Comparison of ENCODE assay signal across 22 cellular contexts in the genomic region with DNA sequence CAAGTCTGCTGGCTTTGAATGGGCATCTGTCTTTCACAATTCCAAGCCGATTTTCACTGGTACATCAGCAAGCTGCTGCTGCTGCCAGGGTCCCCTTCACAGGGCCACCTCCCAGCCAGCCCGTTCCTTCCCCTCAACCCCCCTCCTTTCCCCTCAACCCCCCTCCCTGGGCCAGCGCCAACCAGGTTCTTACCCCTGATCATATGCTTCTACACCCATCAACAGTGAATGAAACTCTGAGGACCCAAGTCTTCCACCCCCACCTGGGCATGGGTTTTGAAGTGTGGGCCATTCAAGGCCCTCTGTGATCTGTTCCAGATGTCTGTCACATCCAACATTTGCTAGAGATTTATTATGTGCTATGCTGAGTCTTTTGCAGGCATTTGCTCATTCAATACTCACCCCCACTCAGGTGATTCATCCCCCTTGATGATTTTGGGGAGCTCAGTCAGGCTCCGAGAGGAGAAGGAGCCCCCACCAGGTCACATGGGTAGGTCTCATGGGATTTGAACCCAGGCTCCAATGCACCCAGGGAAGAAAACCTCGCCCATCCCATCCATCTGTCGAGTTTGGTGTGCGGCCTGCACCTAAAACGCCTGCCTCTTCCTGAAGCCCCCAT.
"Had no signal": no experiment of that assay in that cellular context is flagged by ENCODE, and none has a peak within 500 bp of the region (broad histone marks: within the 10 kb centered on the region; RNA-seq: fewer than 3 reads in every experiment).

No MANE protein-coding gene starts in this region.

- DNase-seq: activated CD4-positive, alpha-beta T cell treated with anti-CD3 and anti-CD28 coated beads for 4 hours; activated CD8-positive, alpha-beta memory T cell treated with anti-CD3 and anti-CD28 coated beads, Interleukin-2, amount 50 U/mL, for 48 hours; activated CD8-positive, alpha-beta T cell treated with anti-CD3 and anti-CD28 coated beads, Interleukin-2, amount 10 ng/mL, durations not matched to agents 7 days and 5 days; activated effector memory CD4-positive, alpha-beta T cell treated with Interleukin-2 at 50 U/mL for 16 hours; activated naive CD4-positive, alpha-beta T cell; activated T-cell treated with anti-CD3 and anti-CD28 coated beads, Interleukin-2, amount 50 U/mL, for 24 hours; aorta; central memory CD4-positive, alpha-beta T cell; KG1; NCI-H1092; NCI-H1417; NCI-H1930; NCI-H345; NCI-H510A; NCI-H526 treated with DMSO at 0.1 percent for 48 hours; NK-92 treated with Interleukin-12 subunit alpha and Interleukin-12 subunit beta, amount 100 ng/mL, for 24 hours; OCI-M1; SIG-M5 had no signal

- H3K36me3 Mint-ChIP-seq: activated naive CD4-positive, alpha-beta T cell treated with anti-CD3 and anti-CD28 coated beads, Interleukin-2, amount 50 U/mL, for 24 hours; IgD-negative memory B cell had no signal

- H3K9me3 Mint-ChIP-seq: activated naive CD4-positive, alpha-beta T cell treated with anti-CD3 and anti-CD28 coated beads, Interleukin-2, amount 50 U/mL, for 24 hours; activated T-cell treated with anti-CD3 and anti-CD28 coated beads, Interleukin-2, amount 50 U/mL, for 24 hours; T-helper 1 cell treated with Interleukin-12 subunit alpha and Interleukin-12 subunit beta and Interleukin-4 antibody, amounts not matched to agents 30 μg/mL and 1 μg/mL, for 36 hours had no signal

- H3K4me3 Mint-ChIP-seq: activated CD8-positive, alpha-beta T cell treated with anti-CD3 and anti-CD28 coated beads, Interleukin-2, amount 10 ng/mL, durations not matched to agents 7 days and 5 days; activated naive CD4-positive, alpha-beta T cell treated with anti-CD3 and anti-CD28 coated beads, Interleukin-2, amount 50 U/mL, for 24 hours; activated T-cell treated with anti-CD3 and anti-CD28 coated beads, Interleukin-2, amount 50 U/mL, for 24 hours; activated T-helper 1 cell treated with anti-CD3 and anti-CD28 coated beads, Interleukin-12 subunit alpha, Interleukin-12 subunit beta, Interleukin-2, Interleukin-4 antibody, amounts not matched to agents 30 ng/mL and 10 ng/mL and 1 ng/mL, durations not matched to agents 14 hours and 24 hours and 36 hours; IgD-negative memory B cell; T-helper 1 cell treated with Interleukin-12 subunit alpha and Interleukin-12 subunit beta and Interleukin-4 antibody, amounts not matched to agents 30 μg/mL and 1 μg/mL, for 36 hours had no signal

- H3K27ac Mint-ChIP-seq: activated CD8-positive, alpha-beta T cell treated with anti-CD3 and anti-CD28 coated beads, Interleukin-2, amount 10 ng/mL, durations not matched to agents 7 days and 5 days; activated T-cell treated with anti-CD3 and anti-CD28 coated beads, Interleukin-2, amount 50 U/mL, for 24 hours; activated T-helper 1 cell treated with anti-CD3 and anti-CD28 coated beads, Interleukin-12 subunit alpha, Interleukin-12 subunit beta, Interleukin-2, Interleukin-4 antibody, amounts not matched to agents 30 ng/mL and 10 ng/mL and 1 ng/mL, durations not matched to agents 14 hours and 24 hours and 36 hours; T-helper 1 cell treated with Interleukin-12 subunit alpha and Interleukin-12 subunit beta and Interleukin-4 antibody, amounts not matched to agents 30 μg/mL and 1 μg/mL, for 36 hours had no signal
